ENCODE assay signal across 24 cellular contexts in the genomic region with DNA sequence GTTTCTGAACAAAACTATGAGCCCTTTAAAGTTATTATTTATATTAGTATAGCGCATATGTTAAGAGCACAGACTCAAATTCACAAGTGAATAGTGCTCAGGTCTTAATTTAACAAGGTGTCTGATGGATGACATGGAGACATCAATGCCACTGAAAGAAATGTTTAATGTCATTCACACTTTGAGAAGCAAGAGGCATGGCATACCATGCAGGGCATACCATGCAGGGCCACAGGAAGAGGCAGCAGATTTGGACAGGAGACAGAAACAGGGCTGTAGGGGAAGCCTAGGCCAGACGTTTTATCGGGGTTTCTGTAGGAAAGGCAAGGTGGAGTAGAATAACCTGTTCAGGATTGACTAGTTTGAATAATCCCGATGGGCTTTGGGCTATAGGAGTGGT.
"Had no signal": no experiment of that assay in that cellular context is flagged by ENCODE, and none has a peak within 500 bp of the region (broad histone marks: within the 10 kb centered on the region; RNA-seq: fewer than 3 reads in every experiment).

No MANE protein-coding gene starts in this region.

- DNase-seq: hypothalamus; immature natural killer cell; kidney; lower lobe of right lung; mammary epithelial cell; mesenchymal stem cell; naive thymus-derived CD8-positive, alpha-beta T cell; occipital lobe; psoas muscle; stimulated activated CD4-positive, alpha-beta T cell treated with anti-CD3 and anti-CD28 coated beads, Interleukin-4, amount 100 ng/mL, for 24 hours; stimulated activated naive CD4-positive, alpha-beta T cell; tibial artery; trophoblast cell; upper lobe of right lung had no signal

- H3K36me3 ChIP-seq: lower lobe of right lung, neural progenitor cell, neutrophil, suprapubic skin, thoracic aorta, tibial artery, upper lobe of right lung had no signal

- H3K4me1 Mint-ChIP-seq: immature natural killer cell; naive thymus-derived CD8-positive, alpha-beta T cell; neural progenitor cell; stimulated activated effector memory CD8-positive, alpha-beta T cell treated with anti-CD3 and anti-CD28 coated beads, Interleukin-12 subunit alpha, Interleukin-12 subunit beta, amount 100 ng/mL, for 72 hours had no signal

- H3K4me3 Mint-ChIP-seq: immature natural killer cell; naive thymus-derived CD8-positive, alpha-beta T cell; nephron; neural progenitor cell; stimulated activated effector memory CD8-positive, alpha-beta T cell treated with anti-CD3 and anti-CD28 coated beads, Interleukin-12 subunit alpha, Interleukin-12 subunit beta, amount 100 ng/mL, for 72 hours; stimulated activated naive CD8-positive, alpha-beta T cell treated with anti-CD3 and anti-CD28 coated beads, Interleukin-15, Interleukin-2, amounts not matched to agents 100 ng/mL and 50 ng/mL, for 24 hours had no signal

- H3K9me3 ChIP-seq: lower lobe of right lung, neutrophil, psoas muscle, suprapubic skin, thoracic aorta, tibial artery, upper lobe of right lung had no signal

- H3K9me3 Mint-ChIP-seq: immature natural killer cell; stimulated activated effector memory CD8-positive, alpha-beta T cell treated with anti-CD3 and anti-CD28 coated beads, Interleukin-12 subunit alpha, Interleukin-12 subunit beta, amount 100 ng/mL, for 72 hours had no signal

- H3K36me3 Mint-ChIP-seq: immature natural killer cell; neural progenitor cell; stimulated activated effector memory CD8-positive, alpha-beta T cell treated with anti-CD3 and anti-CD28 coated beads, Interleukin-12 subunit alpha, Interleukin-12 subunit beta, amount 100 ng/mL, for 72 hours had no signal

- H3K27me3 Mint-ChIP-seq: naive thymus-derived CD8-positive, alpha-beta T cell; stimulated activated naive CD8-positive, alpha-beta T cell treated with anti-CD3 and anti-CD28 coated beads, Interleukin-15, Interleukin-2, amounts not matched to agents 100 ng/mL and 50 ng/mL, for 24 hours had no signal

- ATAC-seq: lower lobe of right lung; naive thymus-derived CD8-positive, alpha-beta T cell; psoas muscle; sciatic nerve; stimulated activated effector memory CD8-positive, alpha-beta T cell treated with anti-CD3 and anti-CD28 coated beads, Interleukin-12 subunit alpha, Interleukin-12 subunit beta, amount 100 ng/mL, for 72 hours; upper lobe of right lung had no signal

- H3K27ac ChIP-seq: lower lobe of right lung, neural progenitor cell, neutrophil, parathyroid adenoma, psoas muscle, skin epidermis, suprapubic skin, thoracic aorta, tibial artery, upper lobe of right lung had no signal

- H3K27ac Mint-ChIP-seq: immature natural killer cell; nephron; neural progenitor cell; stimulated activated effector memory CD8-positive, alpha-beta T cell treated with anti-CD3 and anti-CD28 coated beads, Interleukin-12 subunit alpha, Interleukin-12 subunit beta, amount 100 ng/mL, for 72 hours; stimulated activated naive CD8-positive, alpha-beta T cell treated with anti-CD3 and anti-CD28 coated beads, Interleukin-15, Interleukin-2, amounts not matched to agents 100 ng/mL and 50 ng/mL, for 24 hours had no signal

- H3K4me3 ChIP-seq: lower lobe of right lung, neural progenitor cell, psoas muscle, skin epidermis, suprapubic skin, thoracic aorta, tibial artery, upper lobe of right lung had no signal

- H3K27me3 ChIP-seq: neural progenitor cell, neutrophil, suprapubic skin, tibial artery, upper lobe of right lung had no signal

- H3K4me1 ChIP-seq: lower lobe of right lung, neural progenitor cell, parathyroid adenoma, psoas muscle, suprapubic skin, tibial artery, upper lobe of right lung had no signal
